Comparison of ENCODE assay signal across 14 cellular contexts in genomic region chr5:14781106-14781505, GRCh38.
DNase-seq lines count a peak whose midpoint lies in the region; ATAC-seq and TF ChIP-seq lines count a peak whose summit lies in the region.
"Had no signal": no experiment of that assay in that cellular context is flagged by ENCODE, and none has a peak within 500 bp of the region (broad histone marks: within the 10 kb centered on the region; RNA-seq: fewer than 3 reads in every experiment).

No MANE protein-coding gene starts in this region.

- H3K4me3 Mint-ChIP-seq in nephron = peak overlapping the region in 1 of 3 experiments; percentile 15
- H3K4me3 Mint-ChIP-seq: activated B cell treated with CpG ODN at 0.5 μM for 24 hours, brain had no signal

- no peak for TF ChIP-seq CTCF in GM13976 (IDR thresholded peaks at IDR 0.05; ENCODE audit: borderline replicate concordance, control extremely low read depth, extremely low read depth, insufficient read depth, missing control alignments)
- TF ChIP-seq CTCF in nephron (IDR thresholded peaks at IDR 0.05; ENCODE audit: unreplicated experiment in 3 of 3) = no peak

- H3K9me3 Mint-ChIP-seq in nephron = peaks cover 11% of the 10 kb centered on the region
- H3K9me3 Mint-ChIP-seq: activated B cell treated with CpG ODN at 0.5 μM for 24 hours had no signal

- peak overlapping the region; percentile 24 to 84 (median 62) for H3K27ac Mint-ChIP-seq in nephron
- H3K27ac Mint-ChIP-seq: activated B cell treated with CpG ODN at 0.5 μM for 24 hours had no signal

- in situ Hi-C loops in GM13976 (cut with MboI; ENCODE audit: low sequenced_read_pairs, unreplicated experiment) = no loop called here
- in situ Hi-C loops in KBM-7 (cut with MboI; ENCODE audit: low pct_unique_long_range_greater_than_20kb, low sequenced_read_pairs) = no loop called here

- H3K27me3 Mint-ChIP-seq in nephron (ENCODE audit: low read depth) = no peaks in the 10 kb centered on the region
- H3K27me3 Mint-ChIP-seq: activated B cell treated with CpG ODN at 0.5 μM for 24 hours, brain had no signal

- H3K36me3 Mint-ChIP-seq in nephron (ENCODE audit: low read depth) = peaks cover 9% of the 10 kb centered on the region

- DNase-seq in GM13976 (ENCODE audit: low spot score) = peak; percentile 50
- DNase-seq in KBM-7 = peak; percentile 40
- no peak for DNase-seq in mesenteric fat pad (ENCODE audit: low spot score)
- no peak for DNase-seq in germinal center (ENCODE audit: low spot score)
- DNase-seq: activated B cell treated with CpG ODN at 0.5 μM for 24 hours; activated T-cell treated with anti-CD3 and anti-CD28 coated beads, Interleukin-2, amount 50 U/mL, for 48 hours; hippocampal formation; mammary epithelial cell; NCI-H1694 had no signal

- peaks cover 27% of the 10 kb centered on the region for H3K4me1 Mint-ChIP-seq in nephron
- H3K4me1 Mint-ChIP-seq: brain had no signal

- ATAC-seq in GM21723 (IDR thresholded peaks at IDR 0.05; ENCODE audit: unreplicated experiment) (peak; percentile 65), HG02588 (IDR thresholded peaks at IDR 0.05; ENCODE audit: unreplicated experiment) (no peak), GM18520 (IDR thresholded peaks at IDR 0.05; ENCODE audit: unreplicated experiment) (no peak)

Comparison
In these comparisons a context has a peak if more than half of its experiments do, and no peak if none do; other contexts are left out.
1. DNase-seq: peak in GM13976 (single experiment) and KBM-7 (single experiment); none in mesenteric fat pad (single experiment) and germinal center (single experiment).